Comparison of ENCODE assay signal across 9 cellular contexts in genomic region chr2:168030862-168031624, GRCh38.
A peak's percentile ranks its signal among the peaks of the same experiment; 100 is the strongest.
DNase-seq lines count a peak whose midpoint lies in the region; ATAC-seq and TF ChIP-seq lines count a peak whose summit lies in the region.
"Had no signal": no experiment of that assay in that cellular context is flagged by ENCODE, and none has a peak within 500 bp of the region (broad histone marks: within the 10 kb centered on the region; RNA-seq: fewer than 3 reads in every experiment).

No MANE protein-coding gene starts in this region.

- H3K79me2 ChIP-seq in PC-9 (ENCODE audit: low read depth), result no peaks in the 10 kb centered on the region; the same call in 1 of the 2 replicates

- H3K27me3 Mint-ChIP-seq in activated naive CD8-positive, alpha-beta T cell treated with anti-CD3 and anti-CD28 coated beads for 36 hours, result no peaks in the 10 kb centered on the region

- H3K9me2 ChIP-seq in PC-9 (ENCODE audit: insufficient read depth), result no peaks in the 10 kb centered on the region

- H3K27me3 ChIP-seq in PC-9 (ENCODE audit: insufficient read depth, low read depth), result no peaks in the 10 kb centered on the region

- H3K36me3 ChIP-seq in PC-9 (ENCODE audit: low read depth), result no peaks in the 10 kb centered on the region

- H2AFZ ChIP-seq in PC-9, result no peak overlapping the region

- H4K20me1 ChIP-seq in PC-9 (ENCODE audit: insufficient read depth), result no peaks in the 10 kb centered on the region

- peaks cover 7% of the 10 kb centered on the region for H3K4me1 Mint-ChIP-seq in activated naive CD8-positive, alpha-beta T cell treated with anti-CD3 and anti-CD28 coated beads for 36 hours

- H3K4me1 ChIP-seq in PC-9 (replicated peaks; ENCODE audit: insufficient read depth), result no peaks in the 10 kb centered on the region

- H3K27ac ChIP-seq in PC-9, result no peak overlapping the region

- no peaks in the 10 kb centered on the region for H3K9me3 ChIP-seq in PC-9 (ENCODE audit: insufficient read depth, low read depth)

- peak; percentile 15 for DNase-seq in activated naive CD4-positive, alpha-beta T cell treated with Interleukin-2 at 50 U/mL for 16 hours
- no peak for DNase-seq in activated naive CD4-positive, alpha-beta T cell (lab: John Stamatoyannopoulos, UW)
- DNase-seq in activated naive CD8-positive, alpha-beta T cell treated with anti-CD3 and anti-CD28 coated beads for 36 hours, result peak; percentile 6
- DNase-seq in stimulated activated naive CD8-positive, alpha-beta T cell treated with anti-CD3 and anti-CD28 coated beads, Interleukin-15, Interleukin-2, amounts not matched to agents 100 U/mL and 50 U/mL, for 24 hours, result no peak
- DNase-seq in NCI-H128 (lab: John Stamatoyannopoulos, UW; ENCODE audit: unreplicated experiment) (no peak), NAMALWA (ENCODE audit: low spot score) (no peak), PC-9 (no peak)
- DNase-seq: NCI-H1092 treated with DMSO at 0.1 percent for 48 hours had no signal

- no peak for TF ChIP-seq CTCF in PC-9 (conservative IDR thresholded peaks at IDR 0.05)

- peak; percentile 91 for ATAC-seq in HG02943 (IDR thresholded peaks at IDR 0.05; ENCODE audit: low read depth, unreplicated experiment)
- ATAC-seq in stimulated activated naive CD8-positive, alpha-beta T cell treated with anti-CD3 and anti-CD28 coated beads, Interleukin-15, Interleukin-2, amounts not matched to agents 100 U/mL and 50 U/mL, for 24 hours, result peak; percentile 83

- H3K36me3 Mint-ChIP-seq in activated naive CD8-positive, alpha-beta T cell treated with anti-CD3 and anti-CD28 coated beads for 36 hours, result peaks cover 17% of the 10 kb centered on the region

- intact Hi-C loops in PC-9 (cut with micrococcal nuclease; ENCODE audit: unreplicated experiment), result no loop called here

- H3K27ac Mint-ChIP-seq in activated naive CD8-positive, alpha-beta T cell treated with anti-CD3 and anti-CD28 coated beads for 36 hours, result no peak overlapping the region

- H3K4me3 ChIP-seq in PC-9, result no peak overlapping the region

- no TSS peak for BruUV-seq in PC-9 (replicated peaks; lab: Mats Ljungman, UMichigan)

- CTCF ChIA-PET in PC-9 (lab: Charles Lee), result no interaction called here

- H3F3A ChIP-seq in PC-9 (ENCODE audit: insufficient read depth, low read depth), result no peaks in the 10 kb centered on the region

- no peak overlapping the region for H3K4me2 ChIP-seq in PC-9

- H3K4me3 Mint-ChIP-seq in activated naive CD8-positive, alpha-beta T cell treated with anti-CD3 and anti-CD28 coated beads for 36 hours, result no peak overlapping the region

- POLR2A ChIA-PET in PC-9 (lab: Charles Lee; ENCODE audit: unreplicated experiment), result no interaction called here

- no peaks in the 10 kb centered on the region for H3K9me3 Mint-ChIP-seq in activated naive CD8-positive, alpha-beta T cell treated with anti-CD3 and anti-CD28 coated beads for 36 hours

Comparison
In these comparisons a context has a peak if more than half of its experiments do, and no peak if none do; other contexts are left out.
1. DNase-seq: peak in activated naive CD4-positive, alpha-beta T cell treated with Interleukin-2 at 50 U/mL for 16 hours (single experiment) and activated naive CD8-positive, alpha-beta T cell treated with anti-CD3 and anti-CD28 coated beads for 36 hours (single experiment); none in activated naive CD4-positive, alpha-beta T cell (0 of 4), stimulated activated naive CD8-positive, alpha-beta T cell treated with anti-CD3 and anti-CD28 coated beads, Interleukin-15, Interleukin-2, amounts not matched to agents 100 U/mL and 50 U/mL, for 24 hours (single experiment), NCI-H128 (single experiment), NAMALWA (single experiment) and PC-9 (0 of 2).